ENCODE assay signal across 8 cellular contexts in genomic region chr20:45363611-45364492, GRCh38. TPM values are rescaled to one million over a fixed set of nuclear protein-coding genes. Genes with fewer than 3 reads are reported as not detected.
DNase-seq lines count a peak whose midpoint lies in the region; ATAC-seq and TF ChIP-seq lines count a peak whose summit lies in the region.

No MANE protein-coding gene starts in this region.

- H3K27me3 ChIP-seq in left lung, result no peaks in the 10 kb centered on the region
- H3K27me3 ChIP-seq in tibial artery, result no peaks in the 10 kb centered on the region

- H3K27ac Mint-ChIP-seq in activated naive CD8-positive, alpha-beta T cell treated with anti-CD3 and anti-CD28 coated beads for 36 hours, result peak overlapping the region; percentile 95

- H3K36me3 ChIP-seq in left lung, result peaks cover 0 to 29% of the 10 kb centered on the region in 2 donors
- H3K36me3 ChIP-seq in tibial artery, result peaks cover 28 to 36% (median 35%) of the 10 kb centered on the region in 3 donors

- intact Hi-C loops in left lung (cut with DNase I) (loop anchor here in 1 of 2 donors (2.0 kb wide), 1 partner anchor 73 kb away; no protein-coding TSS in a partner anchor), tibial artery (cut with DNase I; ENCODE audit: low total_unique reads) (loop anchor here (10.0 kb wide), 1 partner anchor 479 kb away; the partner anchor contains the start of gene YWHAB)

- no peaks in the 10 kb centered on the region for H3K9me3 ChIP-seq in left lung
- H3K9me3 ChIP-seq in tibial artery, result no peaks in the 10 kb centered on the region

- no peaks in the 10 kb centered on the region for H3K9me3 Mint-ChIP-seq in activated T-cell treated with anti-CD3 and anti-CD28 coated beads, Interleukin-2, amount 50 U/mL, for 4 hours
- H3K9me3 Mint-ChIP-seq in activated naive CD8-positive, alpha-beta T cell treated with anti-CD3 and anti-CD28 coated beads for 36 hours, result no peaks in the 10 kb centered on the region

- peak overlapping the region; percentile 72 to 77 for H3K4me3 ChIP-seq in left lung
- peak overlapping the region; percentile 60 to 71 for H3K4me3 ChIP-seq in tibial artery

- H3K27ac ChIP-seq in left lung, result peak overlapping the region; percentile 94 to 97
- peak overlapping the region; percentile 86 to 88 for H3K27ac ChIP-seq in tibial artery

- ATAC-seq in activated T-cell treated with anti-CD3 and anti-CD28 coated beads, Interleukin-2, amount 50 U/mL, for 4 hours, result no peak
- ATAC-seq in left lung (no peak), GM21529 (IDR thresholded peaks at IDR 0.05; ENCODE audit: unreplicated experiment) (no peak)

- DNase-seq in activated T-cell treated with anti-CD3 and anti-CD28 coated beads, Interleukin-2, amount 50 U/mL, for 4 hours, result no peak
- DNase-seq in activated T-cell treated with anti-CD3 and anti-CD28 coated beads for 4 hours, result no peak
- no peak for DNase-seq in activated naive CD8-positive, alpha-beta T cell treated with anti-CD3 and anti-CD28 coated beads for 36 hours
- no peak for DNase-seq in left lung
- no peak for DNase-seq in tibial artery
- DNase-seq in AG20443 (ENCODE audit: low spot score), result no peak
- DNase-seq in GDM1 (lab: John Stamatoyannopoulos, UW), result no peak

- no peak for TF ChIP-seq CTCF in left lung (IDR thresholded peaks at IDR 0.05)
- TF ChIP-seq CTCF in tibial artery (IDR thresholded peaks at IDR 0.05), result no peak

- H3K36me3 Mint-ChIP-seq in activated T-cell treated with anti-CD3 and anti-CD28 coated beads, Interleukin-2, amount 50 U/mL, for 4 hours (ENCODE audit: insufficient read depth), result peaks cover 25% of the 10 kb centered on the region
- peaks cover 10% of the 10 kb centered on the region for H3K36me3 Mint-ChIP-seq in activated naive CD8-positive, alpha-beta T cell treated with anti-CD3 and anti-CD28 coated beads for 36 hours

- H3K4me3 Mint-ChIP-seq in activated T-cell treated with anti-CD3 and anti-CD28 coated beads, Interleukin-2, amount 50 U/mL, for 4 hours, result peak overlapping the region; percentile 94
- H3K4me3 Mint-ChIP-seq in activated naive CD8-positive, alpha-beta T cell treated with anti-CD3 and anti-CD28 coated beads for 36 hours, result peak overlapping the region; percentile 94

- H3K27me3 Mint-ChIP-seq in activated T-cell treated with anti-CD3 and anti-CD28 coated beads, Interleukin-2, amount 50 U/mL, for 4 hours (ENCODE audit: low read depth), result no peaks in the 10 kb centered on the region
- no peaks in the 10 kb centered on the region for H3K27me3 Mint-ChIP-seq in activated naive CD8-positive, alpha-beta T cell treated with anti-CD3 and anti-CD28 coated beads for 36 hours

- H3K4me1 ChIP-seq in left lung, result peaks cover 28 to 85% of the 10 kb centered on the region in 2 donors
- H3K4me1 ChIP-seq in tibial artery, result peaks cover 0 to 43% (median 28%) of the 10 kb centered on the region in 4 donors

- peaks cover 52% of the 10 kb centered on the region for H3K4me1 Mint-ChIP-seq in activated T-cell treated with anti-CD3 and anti-CD28 coated beads, Interleukin-2, amount 50 U/mL, for 4 hours (ENCODE audit: low read depth)
- H3K4me1 Mint-ChIP-seq in activated naive CD8-positive, alpha-beta T cell treated with anti-CD3 and anti-CD28 coated beads for 36 hours, result peaks cover 54% of the 10 kb centered on the region

RNA-seq across cellular contexts. Expression of gene SYS1, which starts 0.9 kb away (rescaled TPM):
- total RNA-seq in activated T-cell treated with anti-CD3 and anti-CD28 coated beads, Interleukin-2, amount 50 U/mL, for 4 hours, result 10 to 100 TPM; 36.4 to 37.4 (median 36.6) TPM
- total RNA-seq in activated naive CD8-positive, alpha-beta T cell treated with anti-CD3 and anti-CD28 coated beads for 36 hours, result 10 to 100 TPM; 21.5 to 26.6 TPM
- total RNA-seq in left lung, result 10 to 100 TPM; 44.3 to 48.8 TPM

RNA-seq across cellular contexts. Expression of gene TP53TG5, which starts 14.3 kb away (rescaled TPM):
- not detected for total RNA-seq in activated T-cell treated with anti-CD3 and anti-CD28 coated beads, Interleukin-2, amount 50 U/mL, for 4 hours
- under 1 TPM; 0.40 to 0.41 TPM for total RNA-seq in activated naive CD8-positive, alpha-beta T cell treated with anti-CD3 and anti-CD28 coated beads for 36 hours
- total RNA-seq in left lung, result under 1 TPM in 1 of 2 donors, not detected in 1; 0.44 TPM

RNA-seq across cellular contexts. Expression of gene SDC4, which starts 15.6 kb away (rescaled TPM):
- total RNA-seq in activated T-cell treated with anti-CD3 and anti-CD28 coated beads, Interleukin-2, amount 50 U/mL, for 4 hours, result 100 to 1,000 TPM in 2 of 3 donors, 10 to 100 TPM in 1; 94.0 to 138 (median 102) TPM
- total RNA-seq in activated naive CD8-positive, alpha-beta T cell treated with anti-CD3 and anti-CD28 coated beads for 36 hours, result 10 to 100 TPM; 24.6 to 25.5 TPM
- total RNA-seq in left lung, result 100 to 1,000 TPM; 199 to 329 TPM

RNA-seq across cellular contexts. Expression of gene DBNDD2, which starts 44.2 kb away (rescaled TPM):
- total RNA-seq in activated T-cell treated with anti-CD3 and anti-CD28 coated beads, Interleukin-2, amount 50 U/mL, for 4 hours, result 10 to 100 TPM in 2 of 3 donors, 1 to 10 TPM in 1; 9.7 to 13.3 (median 12.5) TPM
- 10 to 100 TPM; 18.1 to 20.1 TPM for total RNA-seq in activated naive CD8-positive, alpha-beta T cell treated with anti-CD3 and anti-CD28 coated beads for 36 hours
- 10 to 100 TPM; 53.1 to 66.4 TPM for total RNA-seq in left lung

RNA-seq across cellular contexts. Expression of gene PIGT, which starts 52.1 kb away (rescaled TPM):
- total RNA-seq in activated T-cell treated with anti-CD3 and anti-CD28 coated beads, Interleukin-2, amount 50 U/mL, for 4 hours, result 10 to 100 TPM; 88.0 to 94.8 (median 90.9) TPM
- total RNA-seq in activated naive CD8-positive, alpha-beta T cell treated with anti-CD3 and anti-CD28 coated beads for 36 hours, result 10 to 100 TPM; 48.0 to 55.4 TPM
- 10 to 100 TPM; 85.7 to 90.9 TPM for total RNA-seq in left lung
